ENCODE assay signal across 10 cellular contexts in genomic region chr15:69454953-69455352, GRCh38. TPM values are rescaled to one million over a fixed set of nuclear protein-coding genes. Genes with fewer than 3 reads are reported as not detected.
A peak's percentile ranks its signal among the peaks of the same experiment; 100 is the strongest.
DNase-seq lines count a peak whose midpoint lies in the region; ATAC-seq and TF ChIP-seq lines count a peak whose summit lies in the region.
"Had no signal": no experiment of that assay in that cellular context is flagged by ENCODE, and none has a peak within 500 bp of the region (broad histone marks: within the 10 kb centered on the region; RNA-seq: fewer than 3 reads in every experiment).

No MANE protein-coding gene starts in this region.

- TF ChIP-seq CTCF in AG09309 (IDR thresholded peaks at IDR 0.05; ENCODE audit: control insufficient read depth, insufficient read depth, low read depth, low read length, missing control alignments) (no peak), HCT116 (IDR thresholded peaks at IDR 0.05 in 2 of 3, conservative IDR thresholded peaks at IDR 0.05 in 1 of 3; ENCODE audit: borderline replicate concordance in 1 of 3, insufficient read depth in 1 of 3, low read depth in 2 of 3, low read length in 2 of 3) (no peak), lower lobe of right lung (IDR thresholded peaks at IDR 0.05) (no peak), adrenal gland (IDR thresholded peaks at IDR 0.05) (no peak)

- H3K9me3 ChIP-seq in HCT116 (ENCODE audit: control insufficient read depth in 1 of 2, insufficient read depth in 1 of 2, low read depth in 1 of 2, low read length in 2 of 2) (no peaks in the 10 kb centered on the region), lower lobe of right lung (no peaks in the 10 kb centered on the region), adrenal gland (replicated peaks in 1 of 3) (no peaks in the 10 kb centered on the region)

- H3K36me3 Mint-ChIP-seq in activated naive CD8-positive, alpha-beta T cell treated with anti-CD3 and anti-CD28 coated beads, Interleukin-2, amount 50 U/mL, for 24 hours (ENCODE audit: low read depth) = peaks cover 48% of the 10 kb centered on the region

- no peak overlapping the region for H2AFZ ChIP-seq in HCT116 (ENCODE audit: low read depth, low read length, poor library complexity, severe bottlenecking)

- no peaks in the 10 kb centered on the region for H3K9me3 Mint-ChIP-seq in activated naive CD8-positive, alpha-beta T cell treated with anti-CD3 and anti-CD28 coated beads, Interleukin-2, amount 50 U/mL, for 24 hours

- POLR2A ChIA-PET in HCT116 (lab: Charles Lee) = interaction anchor here (3.9 kb wide), 1 partner anchor 8 kb away, joined by 43 read pairs; no protein-coding TSS in a partner anchor

- peak overlapping the region; percentile 83 for H3K4me2 ChIP-seq in HCT116 (ENCODE audit: low read length)

- ATAC-seq in HCT116 (no peak), lower lobe of right lung (no peak), HG02973 (IDR thresholded peaks at IDR 0.05; ENCODE audit: unreplicated experiment) (no peak), GM21717 (IDR thresholded peaks at IDR 0.05; ENCODE audit: unreplicated experiment) (no peak)
- ATAC-seq in activated naive CD8-positive, alpha-beta T cell treated with anti-CD3 and anti-CD28 coated beads, Interleukin-2, amount 50 U/mL, for 24 hours = no peak

- H3K36me3 ChIP-seq in HCT116 (ENCODE audit: control insufficient read depth in 1 of 2, insufficient read depth in 2 of 2, low read length in 2 of 2) = peaks cover 27 to 41% of the 10 kb centered on the region in 2 experiments
- H3K36me3 ChIP-seq in lower lobe of right lung = peaks cover 29% of the 10 kb centered on the region
- peaks cover 0 to 24% of the 10 kb centered on the region in 2 donors for H3K36me3 ChIP-seq in adrenal gland (replicated peaks in 1 of 2)

- 29 to 58% (median 40%) methylated on average over 5 of the region's 5 CpGs for WGBS in adrenal gland, 4 donors

- H3K27ac ChIP-seq in HCT116 (ENCODE audit: low read depth, low read length) (peak overlapping the region; percentile 83; the same call in 1 of the 2 replicates), lower lobe of right lung (no peak overlapping the region), adrenal gland (peak overlapping the region in 2 of 5 donors; percentile 7 to 20)

- peak overlapping the region; percentile 96 for H3K27ac Mint-ChIP-seq in activated naive CD8-positive, alpha-beta T cell treated with anti-CD3 and anti-CD28 coated beads, Interleukin-2, amount 50 U/mL, for 24 hours

- peaks cover 34% of the 10 kb centered on the region; the same call in 1 of the 2 replicates for H4K20me1 ChIP-seq in HCT116 (ENCODE audit: insufficient read depth)

- 0 out of 2 replicates have a peak overlapping the region, but pooled peaks have one; percentile 98 for H3K9ac ChIP-seq in HCT116 (ENCODE audit: low read length)

- intact Hi-C loops in HCT116 (cut with micrococcal nuclease) (no loop called here), lower lobe of right lung (cut with DNase I) (no loop called here), adrenal gland (cut with DNase I) (no loop called here)

- no TSS peak for BruUV-seq in HCT116 (replicated peaks; lab: Mats Ljungman, UMichigan)

- CTCF ChIA-PET in HCT116 (lab: Charles Lee) = no interaction called here

- peaks cover 9 to 20% of the 10 kb centered on the region in 2 experiments; a peak in 3 of 4 replicates for H3K4me1 ChIP-seq in HCT116 (ENCODE audit: control insufficient read depth in 1 of 2, insufficient read depth in 2 of 2, low read length in 2 of 2)
- peaks cover 37% of the 10 kb centered on the region for H3K4me1 ChIP-seq in lower lobe of right lung
- peaks cover 12 to 26% of the 10 kb centered on the region in 2 donors for H3K4me1 ChIP-seq in adrenal gland (replicated peaks in 1 of 2)

- RAD21 ChIA-PET in HCT116 (lab: Charles Lee; ENCODE audit: low non-redundant PET in 1 of 2, low total read pairs in 2 of 2, uncharacterized antibody in 2 of 2, unreplicated experiment in 2 of 2) = no interaction called here

- no peaks in the 10 kb centered on the region for H3K27me3 Mint-ChIP-seq in activated naive CD8-positive, alpha-beta T cell treated with anti-CD3 and anti-CD28 coated beads, Interleukin-2, amount 50 U/mL, for 24 hours

- TF ChIP-seq RAD21 in HCT116 (IDR thresholded peaks at IDR 0.05; ENCODE audit: low read depth) = no peak

- no peaks in the 10 kb centered on the region for H3K9me2 ChIP-seq in HCT116 (ENCODE audit: insufficient read depth)

- no peak for TF ChIP-seq POLR2A in HCT116 (IDR thresholded peaks at IDR 0.05; ENCODE audit: borderline replicate concordance, extremely low read depth, insufficient read depth, insufficient read length)
- no peak for TF ChIP-seq POLR2A in adrenal gland (IDR thresholded peaks at IDR 0.05)

- H3K27me3 ChIP-seq in HCT116 (ENCODE audit: insufficient read depth, low read length) (no peaks in the 10 kb centered on the region), lower lobe of right lung (ENCODE audit: low read depth) (no peaks in the 10 kb centered on the region), adrenal gland (no peaks in the 10 kb centered on the region)

- peak overlapping the region; percentile 91 for H3K4me3 Mint-ChIP-seq in activated naive CD8-positive, alpha-beta T cell treated with anti-CD3 and anti-CD28 coated beads, Interleukin-2, amount 50 U/mL, for 24 hours

- DNase-seq in AG09309 (ENCODE audit: low read depth) = no peak
- DNase-seq in HCT116 (ENCODE audit: low read depth, low spot score) = no peak
- DNase-seq in activated naive CD8-positive, alpha-beta T cell treated with anti-CD3 and anti-CD28 coated beads, Interleukin-2, amount 50 U/mL, for 24 hours = no peak
- DNase-seq in lower lobe of right lung = no peak
- no peak for DNase-seq in adrenal gland
- no peak for DNase-seq in NCI-H1105 (lab: John Stamatoyannopoulos, UW)
- DNase-seq: activated CD4-positive, alpha-beta T cell treated with anti-CD3 and anti-CD28 coated beads for 48 hours; NCI-H2107 had no signal

- peaks cover 34% of the 10 kb centered on the region for H3K79me2 ChIP-seq in HCT116 (ENCODE audit: insufficient read depth, low read length)

- H3K4me3 ChIP-seq in AG09309 (ENCODE audit: control insufficient read depth, low read depth, low read length) (peak overlapping the region; percentile 6), HCT116 (replicated peaks in 1 of 2; ENCODE audit: low read depth in 1 of 2, low read length in 2 of 2) (peak overlapping the region in 1 of 2 experiments; percentile 98; a peak in 1 of 4 replicates), lower lobe of right lung (peak overlapping the region; percentile 89), adrenal gland (peak overlapping the region in 1 of 4 donors; percentile 90)

- peaks cover 41% of the 10 kb centered on the region for H3K4me1 Mint-ChIP-seq in activated naive CD8-positive, alpha-beta T cell treated with anti-CD3 and anti-CD28 coated beads, Interleukin-2, amount 50 U/mL, for 24 hours

TF ChIP-seq in HCT116, 20 proteins besides CTCF, POLR2A, EP300 and RAD21:
- no peak for TF ChIP-seq ELF1 (IDR thresholded peaks at IDR 0.05; ENCODE audit: borderline replicate concordance, low read depth)
TF ChIP-seq in HCT116: peak in this region for 0.

RNA-seq across cellular contexts. Expression of gene RPLP1, which starts 2.3 kb away (rescaled TPM):
- total RNA-seq in HCT116 (2021; ENCODE audit: unreplicated experiment) (3,138 TPM), lower lobe of right lung (1,283 TPM), adrenal gland (1,000 to 10,000 TPM in 4 of 8 donors, 100 to 1,000 TPM in 4; 279 to 1,990 (median 1,099) TPM)
- polyA plus RNA-seq in HCT116 (2012) = 3,494 and 5,245 TPM in 2 replicates
- polyA plus RNA-seq in adrenal gland = 1,000 to 10,000 TPM in 2 of 3 donors, 100 to 1,000 TPM in 1; 232 to 1,639 (median 1,096) TPM

RNA-seq across cellular contexts. Expression of gene KIF23, which starts 40.8 kb away (rescaled TPM):
- total RNA-seq in HCT116 (2021; ENCODE audit: unreplicated experiment) (83.7 TPM), lower lobe of right lung (1.3 TPM), adrenal gland (1 to 10 TPM; 1.3 to 7.3 (median 2.3) TPM)
- polyA plus RNA-seq in HCT116 (2012) = 62.8 and 80.8 TPM in 2 replicates
- 1 to 10 TPM; 1.5 to 3.2 (median 3.2) TPM for polyA plus RNA-seq in adrenal gland

Comparison
In these comparisons a context has a peak if more than half of its experiments do, and no peak if none do; other contexts are left out.
1. RNA of gene KIF23, which starts 40.8 kb away (total RNA-seq): 83.7 TPM in HCT116 (single experiment); 1.3 to 7.3 TPM in adrenal gland and 1.3 TPM in lower lobe of right lung (single experiment); every median in the first group is over 10 times any median in the second.